Comparison of ENCODE assay signal across 12 cellular contexts in the genomic region with DNA sequence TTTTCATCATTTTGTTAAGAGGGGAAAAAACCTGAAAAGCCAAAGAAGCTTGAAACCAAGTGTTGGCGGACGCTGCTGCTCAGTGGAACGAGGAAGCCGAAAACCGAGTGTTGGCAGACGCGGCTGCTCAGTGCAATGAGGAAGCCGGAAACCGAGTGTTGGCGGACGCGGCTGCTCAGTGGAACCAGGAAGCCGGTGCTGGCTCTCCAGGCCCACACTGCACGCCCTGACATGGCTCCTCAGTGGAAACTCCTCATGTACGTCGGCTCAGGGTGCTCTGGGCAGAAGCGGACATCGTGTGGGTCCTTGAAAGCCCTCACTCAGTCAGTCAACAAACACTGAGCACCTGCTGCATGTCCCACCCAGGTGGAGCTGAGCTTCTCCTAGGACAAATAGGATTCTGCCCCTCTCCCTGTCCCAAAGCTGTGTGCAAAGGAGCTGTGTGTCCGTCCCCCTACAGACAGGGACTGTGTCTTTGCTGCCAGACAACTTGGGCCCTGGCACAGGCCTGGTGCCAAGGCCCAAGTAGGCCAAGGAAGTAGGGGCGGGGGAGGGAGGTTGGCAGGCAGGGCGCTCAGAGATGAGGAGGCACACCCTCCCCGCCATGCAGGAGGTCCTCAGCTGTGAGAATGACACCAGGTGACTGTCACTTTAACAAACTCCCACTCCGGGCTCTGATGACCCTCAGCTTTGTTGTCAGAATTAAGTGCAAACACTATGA. TPM values are rescaled to one million over a fixed set of nuclear protein-coding genes. Genes with fewer than 3 reads are reported as not detected.
DNase-seq lines count a peak whose midpoint lies in the region; ATAC-seq, FAIRE-seq and TF ChIP-seq lines count a peak whose summit lies in the region.
"Had no signal": no experiment of that assay in that cellular context is flagged by ENCODE, and none has a peak within 500 bp of the region (broad histone marks: within the 10 kb centered on the region; RNA-seq: fewer than 3 reads in every experiment).

No MANE protein-coding gene starts in this region.

- H2AFZ ChIP-seq in smooth muscle cell (ENCODE audit: low read depth) = no peak overlapping the region

- no peak for TF ChIP-seq POLR2A in sigmoid colon (IDR thresholded peaks at IDR 0.05)

- H3K4me1 Mint-ChIP-seq in stimulated activated naive CD8-positive, alpha-beta T cell treated with anti-CD3 and anti-CD28 coated beads, Interleukin-15, amount 100 ng/mL, for 72 hours = no peaks in the 10 kb centered on the region

- no peaks in the 10 kb centered on the region for H3K9me3 Mint-ChIP-seq in stimulated activated naive CD8-positive, alpha-beta T cell treated with anti-CD3 and anti-CD28 coated beads, Interleukin-15, amount 100 ng/mL, for 72 hours

- no peak for TF ChIP-seq EP300 in sigmoid colon (IDR thresholded peaks at IDR 0.05)

- ATAC-seq in Right ventricle myocardium inferior (no peak), Right ventricle myocardium superior (ENCODE audit: poor library complexity) (no peak)
- ATAC-seq in stimulated activated naive CD8-positive, alpha-beta T cell treated with anti-CD3 and anti-CD28 coated beads, Interleukin-15, amount 100 ng/mL, for 72 hours = peak; percentile 64

- H4K20me1 ChIP-seq in smooth muscle cell (ENCODE audit: low read depth) = peaks cover 20% of the 10 kb centered on the region

- DNase-seq in Right ventricle myocardium inferior (ENCODE audit: missing footprints) (peak; percentile 15), Right ventricle myocardium superior (no peak), fibroblast of the aortic adventitia (ENCODE audit: low read depth) (peak; percentile 24), sigmoid colon (no peak), kidney (no peak), smooth muscle cell (lab: John Stamatoyannopoulos, UW; ENCODE audit: unreplicated experiment) (no peak)
- DNase-seq in stimulated activated naive CD8-positive, alpha-beta T cell treated with anti-CD3 and anti-CD28 coated beads, Interleukin-15, amount 100 ng/mL, for 72 hours = no peak
- DNase-seq: AML-193, NCI-H1105 had no signal

- H3K9ac ChIP-seq in kidney (ENCODE audit: low read length in 2 of 2) (no peak overlapping the region), smooth muscle cell (ENCODE audit: low read depth) (no peak overlapping the region)

- no peak for FAIRE-seq in kidney (lab: Jason Lieb, UNC)
- FAIRE-seq: urothelium cell line had no signal

- H3K27me3 Mint-ChIP-seq in stimulated activated naive CD8-positive, alpha-beta T cell treated with anti-CD3 and anti-CD28 coated beads, Interleukin-15, amount 100 ng/mL, for 72 hours = peaks cover 27% of the 10 kb centered on the region

- H3K4me3 Mint-ChIP-seq in stimulated activated naive CD8-positive, alpha-beta T cell treated with anti-CD3 and anti-CD28 coated beads, Interleukin-15, amount 100 ng/mL, for 72 hours = peak overlapping the region in 1 of 2 donors; percentile 32

- no peaks in the 10 kb centered on the region for H3F3A ChIP-seq in smooth muscle cell (ENCODE audit: low read depth)

- 53 to 75% methylated on average over 23 of the region's 23 CpGs for WGBS in sigmoid colon, 2 donors
- WGBS in smooth muscle cell (ENCODE audit: low lambda C conversion rate) = 83% methylated on average over 23 of the region's 23 CpGs

- H3K79me2 ChIP-seq in smooth muscle cell (ENCODE audit: low read depth) = no peaks in the 10 kb centered on the region

- no peak for TF ChIP-seq CTCF in VCaP (conservative IDR thresholded peaks at IDR 0.05)
- no peak for TF ChIP-seq CTCF in fibroblast of the aortic adventitia (IDR thresholded peaks at IDR 0.05; ENCODE audit: insufficient read depth, low read length)
- TF ChIP-seq CTCF in sigmoid colon (IDR thresholded peaks at IDR 0.05) = no peak
- TF ChIP-seq CTCF in kidney (IDR thresholded peaks at IDR 0.05; ENCODE audit: borderline replicate concordance, extremely low read depth, insufficient read depth) = no peak
- no peak for TF ChIP-seq CTCF in smooth muscle cell (IDR thresholded peaks at IDR 0.05; ENCODE audit: borderline replicate concordance, insufficient read depth, poor library complexity, severe bottlenecking)

- no peak overlapping the region for H3K4me2 ChIP-seq in smooth muscle cell

- H3K27ac ChIP-seq in VCaP = peak overlapping the region; percentile 80
- H3K27ac ChIP-seq in sigmoid colon = no peak overlapping the region
- H3K27ac ChIP-seq in kidney (ENCODE audit: low read depth in 2 of 2, low read length in 2 of 2) = no peak overlapping the region
- H3K27ac ChIP-seq in smooth muscle cell (ENCODE audit: low read depth) = no peak overlapping the region
- H3K27ac ChIP-seq: right atrium auricular region had no signal

- H3K4me3 ChIP-seq in fibroblast of the aortic adventitia (ENCODE audit: low read depth, low read length) (no peak overlapping the region), sigmoid colon (no peak overlapping the region), kidney (ENCODE audit: low read length in 2 of 2) (no peak overlapping the region), smooth muscle cell (no peak overlapping the region)
- H3K4me3 ChIP-seq: right atrium auricular region had no signal

- H3K27me3 ChIP-seq in sigmoid colon (peaks cover 0 to 12% (median 0%) of the 10 kb centered on the region in 3 donors), smooth muscle cell (ENCODE audit: low read depth) (no peaks in the 10 kb centered on the region)
- H3K27me3 ChIP-seq: right atrium auricular region had no signal

- H3K4me1 ChIP-seq in sigmoid colon (no peaks in the 10 kb centered on the region), kidney (ENCODE audit: control insufficient read depth in 1 of 2, insufficient read depth in 1 of 2, low read depth in 1 of 2, low read length in 2 of 2) (no peaks in the 10 kb centered on the region), smooth muscle cell (ENCODE audit: low read depth) (no peaks in the 10 kb centered on the region)

- no peaks in the 10 kb centered on the region for H3K36me3 ChIP-seq in sigmoid colon
- no peaks in the 10 kb centered on the region for H3K36me3 ChIP-seq in kidney (ENCODE audit: control insufficient read depth in 1 of 2, insufficient read depth in 2 of 2, low read length in 2 of 2)
- H3K36me3 ChIP-seq in smooth muscle cell (ENCODE audit: low read depth) = no peaks in the 10 kb centered on the region
- H3K36me3 ChIP-seq: right atrium auricular region had no signal

- H3K9me3 ChIP-seq in sigmoid colon (no peaks in the 10 kb centered on the region), kidney (ENCODE audit: control insufficient read depth in 1 of 2, low read length in 2 of 2) (no peaks in the 10 kb centered on the region), smooth muscle cell (replicated peaks; ENCODE audit: low read depth) (no peaks in the 10 kb centered on the region)
- H3K9me3 ChIP-seq: right atrium auricular region had no signal

- intact Hi-C loops in Right ventricle myocardium inferior (cut with DNase I) = loop anchor here (10.0 kb wide), 1 partner anchor 132 kb away; no protein-coding TSS in a partner anchor
- intact Hi-C loops in Right ventricle myocardium superior (cut with DNase I) = no loop called here
- intact Hi-C loops in sigmoid colon (cut with DNase I) = no loop called here
- intact Hi-C loops in kidney (cut with DNase I) = no loop called here

- no peak overlapping the region for H3K27ac Mint-ChIP-seq in stimulated activated naive CD8-positive, alpha-beta T cell treated with anti-CD3 and anti-CD28 coated beads, Interleukin-15, amount 100 ng/mL, for 72 hours

RNA-seq across cellular contexts. Expression of a gene that starts 37.3 kb away (rescaled TPM):
- total RNA-seq in Right ventricle myocardium inferior (not detected), Right ventricle myocardium superior (0.30 TPM), fibroblast of the aortic adventitia (ENCODE audit: low replicate concordance) (not detected in 2 replicates), sigmoid colon (under 1 TPM in 2 of 4 donors, not detected in 2; 0.28 to 0.66 TPM), kidney (2.8 TPM), smooth muscle cell (0.13 and 0.18 TPM in 2 replicates)
- polyA plus RNA-seq in sigmoid colon (under 1 TPM in 1 of 3 donors, not detected in 2; 0.13 TPM), kidney (ENCODE audit: insufficient read depth, low read depth, low replicate concordance) (1.1 TPM), smooth muscle cell (0.13 and 0.15 TPM in 2 replicates)

Comparison
In these comparisons a context has a peak if more than half of its experiments do, and no peak if none do; other contexts are left out.
1. DNase-seq: peak in Right ventricle myocardium inferior (single experiment) and fibroblast of the aortic adventitia (single experiment); none in Right ventricle myocardium superior (single experiment), stimulated activated naive CD8-positive, alpha-beta T cell treated with anti-CD3 and anti-CD28 coated beads, Interleukin-15, amount 100 ng/mL, for 72 hours (0 of 2), sigmoid colon (single experiment), kidney (single experiment) and smooth muscle cell (single experiment).